ENCODE assay signal across 1 cellular context in genomic region chr19:30287973-30288372, GRCh38.
TF ChIP-seq lines count a peak whose summit lies in the region.

No MANE protein-coding gene starts in this region.

TF ChIP-seq in HEK293, 187 proteins besides CTCF, POLR2A, EP300 and RAD21 (continued from another document):
- TF ChIP-seq PRDM2 (tag by site-specific recombination; IDR thresholded peaks at IDR 0.05; ENCODE audit: borderline replicate concordance) (no peak), ZNF335 (tag by site-specific recombination; conservative IDR thresholded peaks at IDR 0.05) (no peak), ZNF544 (tag by site-specific recombination; IDR thresholded peaks at IDR 0.05) (no peak), ZFHX2 (tag by site-specific recombination; conservative IDR thresholded peaks at IDR 0.05) (peak; percentile 62), ZNF155 (tag by site-specific recombination; IDR thresholded peaks at IDR 0.05) (no peak), ZBTB10 (tag by site-specific recombination; IDR thresholded peaks at IDR 0.05) (no peak), ZNF214 (tag by site-specific recombination; IDR thresholded peaks at IDR 0.05; ENCODE audit: borderline replicate concordance) (no peak), SETDB1 (IDR thresholded peaks at IDR 0.05; ENCODE audit: insufficient read length, low read length) (no peak), ZNF561 (tag by site-specific recombination; IDR thresholded peaks at IDR 0.05; ENCODE audit: borderline replicate concordance) (no peak), EGR2 (tag by site-specific recombination; IDR thresholded peaks at IDR 0.05; ENCODE audit: low read depth) (peak; percentile 87), ZBTB21 (tag by site-specific recombination; IDR thresholded peaks at IDR 0.05) (no peak), ZNF639 (tag by site-specific recombination; IDR thresholded peaks at IDR 0.05) (no peak), ZNF26 (tag by site-specific recombination; IDR thresholded peaks at IDR 0.05) (no peak), REST (tag by site-specific recombination; IDR thresholded peaks at IDR 0.05) (no peak)
